Comparison of ENCODE assay signal across 8 cellular contexts in genomic region chr11:13463779-13464290, GRCh38. TPM values are rescaled to one million over a fixed set of nuclear protein-coding genes. Genes with fewer than 3 reads are reported as not detected.
DNase-seq lines count a peak whose midpoint lies in the region; ATAC-seq and TF ChIP-seq lines count a peak whose summit lies in the region.

No MANE protein-coding gene starts in this region.

- H3K4me3 Mint-ChIP-seq in CD8-positive, alpha-beta memory T cell, result peak overlapping the region; percentile 97 to 100 (median 99)
- H3K4me3 Mint-ChIP-seq in central memory CD8-positive, alpha-beta T cell, result peak overlapping the region; percentile 94
- H3K4me3 Mint-ChIP-seq in natural killer cell, result peak overlapping the region; percentile 96

- intact Hi-C loops in natural killer cell (cut with micrococcal nuclease), result loop anchor here (1.0 to 5.0 kb wide), 2 partner anchors 187 to 204 kb away; partner anchors contain the start of genes BMAL1 and FAR1

- peaks cover 0 to 17% (median 7%) of the 10 kb centered on the region in 3 donors for H3K36me3 Mint-ChIP-seq in CD8-positive, alpha-beta memory T cell
- H3K36me3 Mint-ChIP-seq in central memory CD8-positive, alpha-beta T cell (ENCODE audit: insufficient read depth), result peaks cover 13% of the 10 kb centered on the region
- no peaks in the 10 kb centered on the region for H3K36me3 Mint-ChIP-seq in natural killer cell

- H3K27ac ChIP-seq in CD8-positive, alpha-beta memory T cell (ENCODE audit: low read depth, low read length), result peak overlapping the region; percentile 75
- H3K27ac ChIP-seq in KOPT-K1 (ENCODE audit: low read depth, low read length, poor library complexity, severe bottlenecking), result peak overlapping the region; percentile 93

- H3K4me1 ChIP-seq in CD8-positive, alpha-beta memory T cell (ENCODE audit: insufficient read depth, low read length), result peaks cover 24% of the 10 kb centered on the region

- no peak for TF ChIP-seq CTCF in natural killer cell (IDR thresholded peaks at IDR 0.05)

- peaks cover 0 to 7% of the 10 kb centered on the region in 2 donors for H3K27me3 Mint-ChIP-seq in CD8-positive, alpha-beta memory T cell
- H3K27me3 Mint-ChIP-seq in central memory CD8-positive, alpha-beta T cell, result peaks cover 3% of the 10 kb centered on the region
- H3K27me3 Mint-ChIP-seq in natural killer cell (ENCODE audit: low read depth in 2 of 2), result peaks cover 0 to 4% of the 10 kb centered on the region in 2 donors

- POLR2A ChIA-PET in CD8-positive, alpha-beta memory T cell (lab: Charles Lee), result interaction anchor here (1.2 to 1.6 kb wide), 2 partner anchors 13 to 23 kb away, joined by 3 to 4 read pairs; no protein-coding TSS in a partner anchor

- no peak for DNase-seq in CD8-positive, alpha-beta memory T cell
- DNase-seq in central memory CD8-positive, alpha-beta T cell (ENCODE audit: low spot score in 2 of 2), result no peak
- DNase-seq in natural killer cell, result no peak
- no peak for DNase-seq in NCI-H1436 treated with DMSO at 0.1 percent for 48 hours (lab: John Stamatoyannopoulos, UW)
- no peak for DNase-seq in activated CD4-positive, CD25-positive, alpha-beta regulatory T cell (lab: John Stamatoyannopoulos, UW)

- H3K36me3 ChIP-seq in CD8-positive, alpha-beta memory T cell (ENCODE audit: insufficient read depth, low read length), result no peaks in the 10 kb centered on the region
- no peaks in the 10 kb centered on the region for H3K36me3 ChIP-seq in KOPT-K1 (ENCODE audit: insufficient read depth, low read length)

- no peaks in the 10 kb centered on the region for H3K9me3 Mint-ChIP-seq in CD8-positive, alpha-beta memory T cell
- no peaks in the 10 kb centered on the region for H3K9me3 Mint-ChIP-seq in central memory CD8-positive, alpha-beta T cell
- no peaks in the 10 kb centered on the region for H3K9me3 Mint-ChIP-seq in natural killer cell

- H3K4me1 Mint-ChIP-seq in CD8-positive, alpha-beta memory T cell, result peaks cover 40 to 51% (median 44%) of the 10 kb centered on the region in 3 donors
- peaks cover 48% of the 10 kb centered on the region for H3K4me1 Mint-ChIP-seq in central memory CD8-positive, alpha-beta T cell
- H3K4me1 Mint-ChIP-seq in natural killer cell, result peaks cover 44 to 47% of the 10 kb centered on the region in 2 donors

- H3K27me3 ChIP-seq in CD8-positive, alpha-beta memory T cell (ENCODE audit: insufficient read depth, low read length, poor library complexity, severe bottlenecking), result no peaks in the 10 kb centered on the region

- ATAC-seq in central memory CD8-positive, alpha-beta T cell (replicated peaks; ENCODE audit: extremely low read depth, poor library complexity, severe bottlenecking), result no peak
- ATAC-seq in natural killer cell, result no peak
- ATAC-seq in GM21360 (IDR thresholded peaks at IDR 0.05; ENCODE audit: unreplicated experiment), result no peak
- no peak for ATAC-seq in GM21447 (IDR thresholded peaks at IDR 0.05; ENCODE audit: unreplicated experiment)

- peak overlapping the region; percentile 92 to 99 (median 98) for H3K27ac Mint-ChIP-seq in CD8-positive, alpha-beta memory T cell
- peak overlapping the region; percentile 97 for H3K27ac Mint-ChIP-seq in central memory CD8-positive, alpha-beta T cell (ENCODE audit: low read depth)
- H3K27ac Mint-ChIP-seq in natural killer cell, result peak overlapping the region; percentile 90 to 100

- no peaks in the 10 kb centered on the region for H3K9me3 ChIP-seq in CD8-positive, alpha-beta memory T cell (ENCODE audit: low read length)
- H3K9me3 ChIP-seq in KOPT-K1 (ENCODE audit: insufficient read depth, low read length, poor library complexity, severe bottlenecking), result no peaks in the 10 kb centered on the region

- CTCF ChIA-PET in CD8-positive, alpha-beta memory T cell (lab: Charles Lee), result interaction anchor here (1.0 to 2.2 kb wide), 2 partner anchors 10 to 16 kb away, joined by 3 to 5 read pairs; no protein-coding TSS in a partner anchor

- H3K4me3 ChIP-seq in CD8-positive, alpha-beta memory T cell (ENCODE audit: low read length), result peak overlapping the region; percentile 86

RNA-seq across cellular contexts. Expression of gene BTBD10, which starts 0.8 kb away (rescaled TPM):
- 10 to 100 TPM; 24.1 to 27.3 TPM for total RNA-seq in CD8-positive, alpha-beta memory T cell
- polyA plus RNA-seq in CD8-positive, alpha-beta memory T cell, result 14.3 TPM
- total RNA-seq in natural killer cell, result 10 to 100 TPM; 18.0 to 26.9 (median 23.2) TPM

RNA-seq across cellular contexts. Expression of gene PTH, which starts 32.0 kb away (rescaled TPM):
- total RNA-seq in CD8-positive, alpha-beta memory T cell, result not detected
- polyA plus RNA-seq in CD8-positive, alpha-beta memory T cell, result not detected
- total RNA-seq in natural killer cell, result not detected
